ENCODE assay signal across 1 cellular context in genomic region chr1:218284917-218285635, GRCh38.
A peak's percentile ranks its signal among the peaks of the same experiment; 100 is the strongest.
TF ChIP-seq lines count a peak whose summit lies in the region.

Gene RRP15, plus strand, starts transcription at chr1:218285293. Its CDS starts 24 bp downstream, at chr1:218285317.

TF ChIP-seq in K562, 482 proteins besides CTCF, POLR2A, EP300 and RAD21 (continued from another document and continues in another):
- TF ChIP-seq RREB1 (CRISPR knock-in tag; IDR thresholded peaks at IDR 0.05): 0 out of 2 replicates have a peak, but pooled peaks have one; percentile 62
- TF ChIP-seq ZC3H4 (CRISPR knock-in tag; IDR thresholded peaks at IDR 0.05; ENCODE audit: borderline replicate concordance): no peak
- no peak for TF ChIP-seq ILK (tag; IDR thresholded peaks at IDR 0.05; ENCODE audit: borderline replicate concordance, low read depth)
- no peak for TF ChIP-seq FIP1L1 (IDR thresholded peaks at IDR 0.05; ENCODE audit: low read depth, low read length, poor library complexity, severe bottlenecking)
- no peak for TF ChIP-seq ZBTB43 (CRISPR knock-in tag; IDR thresholded peaks at IDR 0.05)
- peak; percentile 51 to 88 for TF ChIP-seq AFF1 (IDR thresholded peaks at IDR 0.05; ENCODE audit: low read depth in 1 of 2, partially characterized antibody in 2 of 2)
- peak; percentile 55; the same call in 1 of the 2 replicates for TF ChIP-seq NR2C2 (CRISPR knock-in tag; IDR thresholded peaks at IDR 0.05)
- TF ChIP-seq NR2C2 (tag; IDR thresholded peaks at IDR 0.05): peak; percentile 73
- peak; percentile 68 for TF ChIP-seq NFRKB (IDR thresholded peaks at IDR 0.05; ENCODE audit: low read depth)
- peak; percentile 59; the same call in 1 of the 2 replicates for TF ChIP-seq NFATC3 (IDR thresholded peaks at IDR 0.05)
- TF ChIP-seq POLR2B (IDR thresholded peaks at IDR 0.05; ENCODE audit: low read depth, partially characterized antibody): peak; percentile 89
- TF ChIP-seq POLR2H (tag; IDR thresholded peaks at IDR 0.05; ENCODE audit: low read depth): peak; percentile 38; the same call in 1 of the 2 replicates
- TF ChIP-seq XRCC3 (IDR thresholded peaks at IDR 0.05): no peak
- TF ChIP-seq TRIM24 (IDR thresholded peaks at IDR 0.05): peak; percentile 9 to 99; a peak in 3 of 4 replicates
- peak; percentile 83 for TF ChIP-seq KLF13 (tag; IDR thresholded peaks at IDR 0.05; ENCODE audit: borderline replicate concordance, low read depth)
- no peak for TF ChIP-seq MTA2 (IDR thresholded peaks at IDR 0.05; ENCODE audit: low read depth)
- TF ChIP-seq RAD51 (IDR thresholded peaks at IDR 0.05; ENCODE audit: borderline replicate concordance, low read depth): peak; percentile 38; the same call in 1 of the 2 replicates
- no peak for TF ChIP-seq ZMIZ1 (IDR thresholded peaks at IDR 0.05; ENCODE audit: low read depth in 2 of 2, low read length in 2 of 2)
- no peak for TF ChIP-seq PBX2 (CRISPR knock-in tag; IDR thresholded peaks at IDR 0.05; ENCODE audit: low read depth)
- 0 out of 2 replicates have a peak, but pooled peaks have one; percentile 6 for TF ChIP-seq PBX2 (tag; conservative IDR thresholded peaks at IDR 0.05; ENCODE audit: low read depth)
- TF ChIP-seq CBX2 (IDR thresholded peaks at IDR 0.05; ENCODE audit: insufficient read depth, low read length, poor library complexity, severe bottlenecking): no peak
- TF ChIP-seq ZNF121 (CRISPR knock-in tag; conservative IDR thresholded peaks at IDR 0.05): no peak
- no peak for TF ChIP-seq ZNF436 (CRISPR knock-in tag; IDR thresholded peaks at IDR 0.05)
- TF ChIP-seq ZBTB49 (CRISPR knock-in tag; IDR thresholded peaks at IDR 0.05; ENCODE audit: borderline replicate concordance): no peak
- no peak for TF ChIP-seq HDAC8 (tag; IDR thresholded peaks at IDR 0.05)
- TF ChIP-seq CREB5 (CRISPR knock-in tag; IDR thresholded peaks at IDR 0.05): 0 out of 2 replicates have a peak, but pooled peaks have one; percentile 4
- no peak for TF ChIP-seq TSHZ1 (CRISPR knock-in tag; IDR thresholded peaks at IDR 0.05)
